Comparison of ENCODE assay signal across 22 cellular contexts in the genomic region with DNA sequence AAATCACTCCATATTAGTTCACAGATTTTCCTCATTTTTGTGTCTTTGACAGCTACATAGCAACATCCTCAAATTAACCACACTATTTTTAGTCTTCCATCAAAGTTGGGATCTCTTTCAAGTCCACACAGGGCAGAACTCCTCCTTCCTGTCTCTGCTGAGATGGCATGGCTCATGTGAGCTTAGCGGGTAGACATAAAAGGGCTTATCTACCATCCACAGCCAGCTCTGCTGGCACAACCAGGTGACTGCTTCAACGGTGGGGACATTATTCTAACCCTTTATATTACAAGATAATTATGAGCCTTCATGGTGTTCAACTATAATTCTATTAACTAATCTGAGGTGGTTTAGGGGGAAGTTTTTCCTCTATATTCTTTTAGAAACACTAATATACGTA.
"Had no signal": no experiment of that assay in that cellular context is flagged by ENCODE, and none has a peak within 500 bp of the region (broad histone marks: within the 10 kb centered on the region; RNA-seq: fewer than 3 reads in every experiment).

No MANE protein-coding gene starts in this region.

- H3K27ac Mint-ChIP-seq: activated CD4-positive, alpha-beta T cell treated with anti-CD3 and anti-CD28 coated beads for 36 hours; activated T-helper 2 cell treated with anti-CD3 and anti-CD28 coated beads, Interferon-gamma antibody, Interleukin-2, Interleukin-4, amounts not matched to agents 10 μg/mL and 5 μg/mL and 100 μg/mL, durations not matched to agents 14 hours and 24 hours and 36 hours; natural killer cell treated with Interleukin-12 subunit alpha and Interleukin-12 subunit beta and Interleukin-15 and Interleukin-18, amount 100 ng/mL, for 72 hours; WTC11 had no signal

- H2AFZ ChIP-seq: hepatocyte had no signal

- H3K9me3 ChIP-seq: breast epithelium, prostate gland, tibial artery had no signal

- ATAC-seq: activated CD4-positive, alpha-beta T cell treated with anti-CD3 and anti-CD28 coated beads for 36 hours; activated T-cell treated with anti-CD3 and anti-CD28 coated beads, Interleukin-2, amount 50 U/mL, for 4 hours; natural killer cell treated with Interleukin-12 subunit alpha and Interleukin-12 subunit beta and Interleukin-15 and Interleukin-18, amount 100 ng/mL, for 72 hours; WTC11 had no signal

- H3K4me3 Mint-ChIP-seq: activated CD4-positive, alpha-beta T cell treated with anti-CD3 and anti-CD28 coated beads for 36 hours; activated naive CD8-positive, alpha-beta T cell treated with anti-CD3 and anti-CD28 coated beads for 36 hours; activated T-cell treated with anti-CD3 and anti-CD28 coated beads, Interleukin-2, amount 50 U/mL, for 4 hours; natural killer cell treated with Interleukin-12 subunit alpha and Interleukin-12 subunit beta and Interleukin-15 and Interleukin-18, amount 100 ng/mL, for 72 hours; WTC11 had no signal

- H3K36me3 ChIP-seq: breast epithelium, prostate gland, tibial artery had no signal

- DNase-seq: activated CD4-positive, alpha-beta T cell treated with anti-CD3 and anti-CD28 coated beads for 36 hours; activated CD4-positive, alpha-beta T cell treated with anti-CD3 and anti-CD28 coated beads, Interleukin-2, amount 50 U/mL, for 4 hours; activated CD8-positive, alpha-beta memory T cell treated with anti-CD3 and anti-CD28 coated beads for 24 hours; activated CD8-positive, alpha-beta memory T cell treated with anti-CD3 and anti-CD28 coated beads, Interleukin-2, amount 50 U/mL, for 48 hours; activated naive CD4-positive, alpha-beta T cell; activated naive CD8-positive, alpha-beta T cell treated with anti-CD3 and anti-CD28 coated beads for 36 hours; activated T-cell treated with anti-CD3 and anti-CD28 coated beads, Interleukin-2, amount 50 U/mL, for 4 hours; amniotic stem cell; cerebellar nuclear complex; cortex of kidney; kidney glomerular epithelial cell; stimulated activated CD4-positive, alpha-beta T cell treated with anti-CD3 and anti-CD28 coated beads, Interleukin-4, amount 100 ng/mL, for 24 hours; stimulated activated naive CD8-positive, alpha-beta T cell treated with anti-CD3 and anti-CD28 coated beads, Interleukin-15, Interleukin-2, amounts not matched to agents 100 U/mL and 50 U/mL, for 24 hours; substantia nigra; tibial artery had no signal

- H3K4me1 ChIP-seq: breast epithelium, prostate gland, tibial artery had no signal

- H3K79me2 ChIP-seq: hepatocyte had no signal

- H3K27ac ChIP-seq: breast epithelium, epithelial cell of prostate, hepatocyte, prostate gland, tibial artery had no signal

- H3K9me3 Mint-ChIP-seq: activated naive CD8-positive, alpha-beta T cell treated with anti-CD3 and anti-CD28 coated beads for 36 hours; activated T-cell treated with anti-CD3 and anti-CD28 coated beads, Interleukin-2, amount 50 U/mL, for 4 hours; activated T-helper 2 cell treated with anti-CD3 and anti-CD28 coated beads, Interferon-gamma antibody, Interleukin-2, Interleukin-4, amounts not matched to agents 10 μg/mL and 5 μg/mL and 100 μg/mL, durations not matched to agents 14 hours and 24 hours and 36 hours; natural killer cell treated with Interleukin-12 subunit alpha and Interleukin-12 subunit beta and Interleukin-15 and Interleukin-18, amount 100 ng/mL, for 72 hours; WTC11 had no signal

- H3K36me3 Mint-ChIP-seq: activated naive CD8-positive, alpha-beta T cell treated with anti-CD3 and anti-CD28 coated beads for 36 hours; natural killer cell treated with Interleukin-12 subunit alpha and Interleukin-12 subunit beta and Interleukin-15 and Interleukin-18, amount 100 ng/mL, for 72 hours had no signal

- H3K27me3 ChIP-seq: breast epithelium, hepatocyte, tibial artery had no signal

- H3K4me2 ChIP-seq: hepatocyte had no signal

- H3K4me3 ChIP-seq: breast epithelium, hepatocyte, prostate gland, tibial artery had no signal
